1 cellular context compared by ENCODE assay signal in the genomic region with DNA sequence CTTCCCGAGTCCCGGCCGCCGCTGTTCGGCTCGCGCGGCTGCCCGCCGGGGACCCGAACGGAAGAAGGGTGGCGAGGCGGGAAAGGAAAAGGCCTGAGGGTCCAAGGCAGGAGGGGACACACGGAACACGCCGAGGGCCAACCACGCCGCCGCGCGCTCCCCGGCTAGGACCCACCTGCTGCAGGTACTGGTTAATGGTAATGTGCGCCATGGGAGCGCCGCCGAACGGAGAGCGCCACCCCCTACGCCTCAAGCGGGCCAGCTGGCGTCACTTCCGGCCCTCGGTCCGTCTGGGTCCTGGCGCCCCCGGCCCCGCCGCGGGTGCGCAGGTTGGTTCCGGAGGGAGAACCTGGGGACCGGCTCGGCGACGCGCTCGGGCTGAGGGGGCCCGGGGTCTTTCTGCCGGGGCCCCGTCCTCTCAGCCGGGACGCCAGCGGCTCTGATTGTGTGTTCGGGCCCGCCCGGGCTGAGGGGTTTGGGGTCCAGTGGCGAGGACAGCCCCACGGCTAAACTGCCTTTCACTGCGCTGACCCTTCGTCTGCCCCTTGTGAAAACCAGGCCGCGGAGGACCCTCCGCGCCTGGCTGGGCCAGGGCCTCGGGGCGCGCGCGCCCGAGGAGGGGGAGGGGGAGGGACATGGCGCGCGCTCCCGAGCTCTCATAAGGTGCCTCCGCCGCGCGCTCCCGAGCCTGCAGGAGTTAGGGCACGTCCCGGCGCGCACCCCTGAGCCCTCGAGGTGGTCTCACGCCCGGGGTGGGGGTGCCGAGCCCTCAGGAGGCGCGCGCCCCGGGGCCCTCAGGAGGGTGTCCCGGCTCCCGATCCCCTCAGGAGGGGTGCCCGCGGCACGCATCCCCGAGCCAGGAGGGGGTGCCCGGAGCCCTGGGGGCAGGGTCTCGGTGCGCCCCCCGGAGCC.
TF ChIP-seq lines count a peak whose summit lies in the region.

A gene (minus strand): TSS at position 246 of the 912 bp plus-strand sequence. CDS start 35 bp downstream, at position 211.

TF ChIP-seq in HepG2, 621 proteins besides CTCF, POLR2A, EP300 and RAD21 (continued from another document):
- TF ChIP-seq JARID2 (CRISPR knock-in tag; IDR thresholded peaks at IDR 0.05; ENCODE audit: insufficient replicate concordance) (no peak), ZNF772 (CRISPR knock-in tag; IDR thresholded peaks at IDR 0.05) (peak; percentile 78; the same call in 1 of the 2 replicates), ZNF263 (CRISPR knock-in tag; IDR thresholded peaks at IDR 0.05) (no peak), IRF2 (CRISPR knock-in tag; IDR thresholded peaks at IDR 0.05) (peak; percentile 96), NRL (CRISPR knock-in tag; IDR thresholded peaks at IDR 0.05; ENCODE audit: borderline replicate concordance) (peak; percentile 89), SUZ12 (IDR thresholded peaks at IDR 0.05; ENCODE audit: low read depth, low read length) (no peak), PRPF4 (IDR thresholded peaks at IDR 0.05; ENCODE audit: low read depth, low read length, poor library complexity, severe bottlenecking) (no peak), ZNF713 (CRISPR knock-in tag; IDR thresholded peaks at IDR 0.05) (peak; percentile 84; the same call in 1 of the 2 replicates), ZNF562 (CRISPR knock-in tag; IDR thresholded peaks at IDR 0.05; ENCODE audit: borderline replicate concordance) (no peak), ZNF383 (CRISPR knock-in tag; IDR thresholded peaks at IDR 0.05; ENCODE audit: borderline replicate concordance) (no peak; the same call in 1 of the 2 replicates), BRD4 (CRISPR knock-in tag; IDR thresholded peaks at IDR 0.05) (peak; percentile 84), HDAC2 (CRISPR knock-in tag; IDR thresholded peaks at IDR 0.05) (peak; percentile 90), ZNF75D (CRISPR knock-in tag; IDR thresholded peaks at IDR 0.05; ENCODE audit: borderline replicate concordance) (no peak), ZIK1 (CRISPR knock-in tag; IDR thresholded peaks at IDR 0.05; ENCODE audit: borderline replicate concordance, low read depth) (peak; percentile 93; the same call in 1 of the 2 replicates), ZKSCAN1 (IDR thresholded peaks at IDR 0.05; ENCODE audit: low read length) (no peak), ZNF7 (CRISPR knock-in tag; IDR thresholded peaks at IDR 0.05) (no peak; the same call in 1 of the 2 replicates)
- TF ChIP-seq, protein P1, sequence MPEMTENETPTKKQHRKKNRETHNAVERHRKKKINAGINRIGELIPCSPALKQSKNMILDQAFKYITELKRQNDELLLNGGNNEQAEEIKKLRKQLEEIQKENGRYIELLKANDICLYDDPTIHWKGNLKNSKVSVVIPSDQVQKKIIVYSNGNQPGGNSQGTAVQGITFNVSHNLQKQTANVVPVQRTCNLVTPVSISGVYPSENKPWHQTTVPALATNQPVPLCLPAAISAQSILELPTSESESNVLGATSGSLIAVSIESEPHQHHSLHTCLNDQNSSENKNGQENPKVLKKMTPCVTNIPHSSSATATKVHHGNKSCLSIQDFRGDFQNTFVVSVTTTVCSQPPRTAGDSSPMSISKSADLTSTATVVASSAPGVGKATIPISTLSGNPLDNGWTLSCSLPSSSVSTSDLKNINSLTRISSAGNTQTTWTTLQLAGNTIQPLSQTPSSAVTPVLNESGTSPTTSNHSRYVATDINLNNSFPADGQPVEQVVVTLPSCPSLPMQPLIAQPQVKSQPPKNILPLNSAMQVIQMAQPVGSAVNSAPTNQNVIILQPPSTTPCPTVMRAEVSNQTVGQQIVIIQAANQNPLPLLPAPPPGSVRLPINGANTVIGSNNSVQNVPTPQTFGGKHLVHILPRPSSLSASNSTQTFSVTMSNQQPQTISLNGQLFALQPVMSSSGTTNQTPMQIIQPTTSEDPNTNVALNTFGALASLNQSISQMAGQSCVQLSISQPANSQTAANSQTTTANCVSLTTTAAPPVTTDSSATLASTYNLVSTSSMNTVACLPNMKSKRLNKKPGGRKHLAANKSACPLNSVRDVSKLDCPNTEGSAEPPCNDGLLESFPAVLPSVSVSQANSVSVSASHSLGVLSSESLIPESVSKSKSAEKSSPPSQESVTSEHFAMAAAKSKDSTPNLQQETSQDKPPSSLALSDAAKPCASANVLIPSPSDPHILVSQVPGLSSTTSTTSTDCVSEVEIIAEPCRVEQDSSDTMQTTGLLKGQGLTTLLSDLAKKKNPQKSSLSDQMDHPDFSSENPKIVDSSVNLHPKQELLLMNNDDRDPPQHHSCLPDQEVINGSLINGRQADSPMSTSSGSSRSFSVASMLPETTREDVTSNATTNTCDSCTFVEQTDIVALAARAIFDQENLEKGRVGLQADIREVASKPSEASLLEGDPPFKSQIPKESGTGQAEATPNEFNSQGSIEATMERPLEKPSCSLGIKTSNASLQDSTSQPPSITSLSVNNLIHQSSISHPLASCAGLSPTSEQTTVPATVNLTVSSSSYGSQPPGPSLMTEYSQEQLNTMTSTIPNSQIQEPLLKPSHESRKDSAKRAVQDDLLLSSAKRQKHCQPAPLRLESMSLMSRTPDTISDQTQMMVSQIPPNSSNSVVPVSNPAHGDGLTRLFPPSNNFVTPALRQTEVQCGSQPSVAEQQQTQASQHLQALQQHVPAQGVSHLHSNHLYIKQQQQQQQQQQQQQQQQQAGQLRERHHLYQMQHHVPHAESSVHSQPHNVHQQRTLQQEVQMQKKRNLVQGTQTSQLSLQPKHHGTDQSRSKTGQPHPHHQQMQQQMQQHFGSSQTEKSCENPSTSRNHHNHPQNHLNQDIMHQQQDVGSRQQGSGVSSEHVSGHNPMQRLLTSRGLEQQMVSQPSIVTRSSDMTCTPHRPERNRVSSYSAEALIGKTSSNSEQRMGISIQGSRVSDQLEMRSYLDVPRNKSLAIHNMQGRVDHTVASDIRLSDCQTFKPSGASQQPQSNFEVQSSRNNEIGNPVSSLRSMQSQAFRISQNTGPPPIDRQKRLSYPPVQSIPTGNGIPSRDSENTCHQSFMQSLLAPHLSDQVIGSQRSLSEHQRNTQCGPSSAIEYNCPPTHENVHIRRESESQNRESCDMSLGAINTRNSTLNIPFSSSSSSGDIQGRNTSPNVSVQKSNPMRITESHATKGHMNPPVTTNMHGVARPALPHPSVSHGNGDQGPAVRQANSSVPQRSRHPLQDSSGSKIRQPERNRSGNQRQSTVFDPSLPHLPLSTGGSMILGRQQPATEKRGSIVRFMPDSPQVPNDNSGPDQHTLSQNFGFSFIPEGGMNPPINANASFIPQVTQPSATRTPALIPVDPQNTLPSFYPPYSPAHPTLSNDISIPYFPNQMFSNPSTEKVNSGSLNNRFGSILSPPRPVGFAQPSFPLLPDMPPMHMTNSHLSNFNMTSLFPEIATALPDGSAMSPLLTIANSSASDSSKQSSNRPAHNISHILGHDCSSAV (CRISPR knock-in tag; IDR thresholded peaks at IDR 0.05; ENCODE audit: borderline replicate concordance), result no peak
- TF ChIP-seq, protein P2, sequence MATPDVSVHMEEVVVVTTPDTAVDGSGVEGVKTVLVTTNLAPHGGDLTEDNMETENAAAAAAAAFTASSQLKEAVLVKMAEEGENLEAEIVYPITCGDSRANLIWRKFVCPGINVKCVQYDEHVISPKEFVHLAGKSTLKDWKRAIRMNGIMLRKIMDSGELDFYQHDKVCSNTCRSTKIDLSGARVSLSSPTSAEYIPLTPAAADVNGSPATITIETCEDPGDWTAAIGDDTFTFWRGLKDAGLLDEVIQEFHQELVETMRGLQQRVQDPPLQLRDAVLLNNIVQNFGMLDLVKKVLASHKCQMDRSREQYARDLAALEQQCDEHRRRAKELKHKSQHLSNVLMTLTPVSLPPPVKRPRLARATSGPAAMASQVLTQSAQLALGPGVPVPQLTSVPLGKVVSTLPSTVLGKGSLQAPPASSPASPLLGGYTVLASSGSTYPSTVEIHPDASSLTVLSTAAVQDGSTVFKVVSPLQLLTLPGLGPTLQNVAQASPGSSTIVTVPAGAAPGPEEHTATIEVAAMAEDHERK (CRISPR knock-in tag; IDR thresholded peaks at IDR 0.05; ENCODE audit: low read depth), result peak; percentile 78
- TF ChIP-seq, protein P3, sequence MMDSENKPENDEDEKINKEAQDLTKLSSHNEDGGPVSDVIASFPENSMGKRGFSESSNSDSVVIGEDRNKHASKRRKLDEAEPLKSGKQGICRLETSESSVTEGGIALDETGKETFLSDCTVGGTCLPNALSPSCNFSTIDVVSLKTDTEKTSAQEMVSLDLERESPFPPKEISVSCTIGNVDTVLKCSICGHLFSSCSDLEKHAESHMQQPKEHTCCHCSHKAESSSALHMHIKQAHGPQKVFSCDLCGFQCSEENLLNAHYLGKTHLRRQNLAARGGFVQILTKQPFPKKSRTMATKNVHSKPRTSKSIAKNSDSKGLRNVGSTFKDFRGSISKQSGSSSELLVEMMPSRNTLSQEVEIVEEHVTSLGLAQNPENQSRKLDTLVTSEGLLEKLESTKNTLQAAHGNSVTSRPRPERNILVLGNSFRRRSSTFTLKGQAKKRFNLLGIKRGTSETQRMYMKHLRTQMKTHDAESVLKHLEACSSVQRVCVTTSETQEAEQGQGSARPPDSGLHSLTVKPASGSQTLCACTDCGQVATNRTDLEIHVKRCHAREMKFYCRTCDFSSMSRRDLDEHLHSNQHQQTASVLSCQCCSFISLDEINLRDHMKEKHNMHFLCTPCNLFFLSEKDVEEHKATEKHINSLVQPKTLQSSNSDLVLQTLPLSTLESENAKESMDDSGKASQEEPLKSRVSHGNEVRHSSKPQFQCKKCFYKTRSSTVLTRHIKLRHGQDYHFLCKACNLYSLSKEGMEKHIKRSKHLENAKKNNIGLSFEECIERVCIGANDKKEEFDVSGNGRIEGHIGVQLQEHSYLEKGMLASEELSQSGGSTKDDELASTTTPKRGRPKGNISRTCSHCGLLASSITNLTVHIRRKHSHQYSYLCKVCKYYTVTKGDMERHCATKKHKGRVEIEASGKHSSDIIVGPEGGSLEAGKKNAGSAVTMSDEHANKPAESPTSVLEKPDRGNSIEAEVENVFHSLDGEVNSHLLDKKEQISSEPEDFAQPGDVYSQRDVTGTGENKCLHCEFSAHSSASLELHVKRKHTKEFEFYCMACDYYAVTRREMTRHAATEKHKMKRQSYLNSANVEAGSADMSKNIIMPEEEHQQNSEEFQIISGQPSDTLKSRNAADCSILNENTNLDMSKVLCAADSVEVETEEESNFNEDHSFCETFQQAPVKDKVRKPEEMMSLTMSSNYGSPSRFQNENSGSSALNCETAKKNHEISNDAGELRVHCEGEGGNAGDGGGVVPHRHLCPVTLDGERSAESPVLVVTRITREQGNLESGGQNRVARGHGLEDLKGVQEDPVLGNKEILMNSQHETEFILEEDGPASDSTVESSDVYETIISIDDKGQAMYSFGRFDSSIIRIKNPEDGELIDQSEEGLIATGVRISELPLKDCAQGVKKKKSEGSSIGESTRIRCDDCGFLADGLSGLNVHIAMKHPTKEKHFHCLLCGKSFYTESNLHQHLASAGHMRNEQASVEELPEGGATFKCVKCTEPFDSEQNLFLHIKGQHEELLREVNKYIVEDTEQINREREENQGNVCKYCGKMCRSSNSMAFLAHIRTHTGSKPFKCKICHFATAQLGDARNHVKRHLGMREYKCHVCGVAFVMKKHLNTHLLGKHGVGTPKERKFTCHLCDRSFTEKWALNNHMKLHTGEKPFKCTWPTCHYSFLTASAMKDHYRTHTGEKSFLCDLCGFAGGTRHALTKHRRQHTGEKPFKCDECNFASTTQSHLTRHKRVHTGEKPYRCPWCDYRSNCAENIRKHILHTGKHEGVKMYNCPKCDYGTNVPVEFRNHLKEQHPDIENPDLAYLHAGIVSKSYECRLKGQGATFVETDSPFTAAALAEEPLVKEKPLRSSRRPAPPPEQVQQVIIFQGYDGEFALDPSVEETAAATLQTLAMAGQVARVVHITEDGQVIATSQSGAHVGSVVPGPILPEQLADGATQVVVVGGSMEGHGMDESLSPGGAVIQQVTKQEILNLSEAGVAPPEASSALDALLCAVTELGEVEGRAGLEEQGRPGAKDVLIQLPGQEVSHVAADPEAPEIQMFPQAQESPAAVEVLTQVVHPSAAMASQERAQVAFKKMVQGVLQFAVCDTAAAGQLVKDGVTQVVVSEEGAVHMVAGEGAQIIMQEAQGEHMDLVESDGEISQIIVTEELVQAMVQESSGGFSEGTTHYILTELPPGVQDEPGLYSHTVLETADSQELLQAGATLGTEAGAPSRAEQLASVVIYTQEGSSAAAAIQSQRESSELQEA (CRISPR knock-in tag; IDR thresholded peaks at IDR 0.05; ENCODE audit: not compliant biosample characterization), result peak; percentile 94
